35 cellular contexts compared by ENCODE assay signal in the genomic region with DNA sequence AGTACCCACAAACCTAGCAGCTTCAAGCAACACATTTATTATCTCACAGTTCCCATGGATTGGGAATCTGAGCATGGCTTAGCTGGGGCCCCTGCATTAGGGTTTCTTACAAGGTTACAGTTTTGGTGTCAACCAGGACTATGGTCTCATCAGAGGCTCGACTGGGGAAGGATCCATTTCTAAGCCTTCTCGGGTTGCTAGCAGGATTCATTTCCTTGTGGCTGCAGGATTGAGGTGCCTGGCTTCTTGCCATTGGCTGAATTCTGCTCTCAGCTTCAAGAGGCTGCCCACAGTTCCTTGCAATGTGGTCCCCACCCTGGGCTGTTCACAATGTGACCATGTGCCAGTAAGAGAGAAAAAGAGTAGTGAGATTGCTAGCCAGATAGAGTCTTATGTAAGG. TPM values are rescaled to one million over a fixed set of nuclear protein-coding genes. Genes with fewer than 3 reads are reported as not detected.
"Had no signal": no experiment of that assay in that cellular context is flagged by ENCODE, and none has a peak within 500 bp of the region (broad histone marks: within the 10 kb centered on the region; RNA-seq: fewer than 3 reads in every experiment).

No MANE protein-coding gene starts in this region.

- ATAC-seq: naive thymus-derived CD4-positive, alpha-beta T cell; natural killer cell; pancreas; psoas muscle; right cardiac atrium; sciatic nerve; stimulated activated memory B cell treated with anti-CD40 and anti-IgM and Interleukin-4, amounts not matched to agents 10 μg/mL and 1 μg/mL and 100 μg/mL, for 72 hours; stimulated activated naive CD8-positive, alpha-beta T cell treated with anti-CD3 and anti-CD28 coated beads, Interleukin-15, amount 100 ng/mL, for 72 hours; stimulated activated naive CD8-positive, alpha-beta T cell treated with anti-CD3 and anti-CD28 coated beads, Interleukin-15, Interleukin-2, amounts not matched to agents 100 U/mL and 50 U/mL, for 24 hours; upper lobe of right lung had no signal

- H3K4me2 ChIP-seq: neural progenitor cell, smooth muscle cell had no signal

- H3K36me3 ChIP-seq: neural progenitor cell, neutrophil, pancreas, spleen, suprapubic skin, tibial artery, transverse colon, upper lobe of right lung, uterus had no signal

- FAIRE-seq: pancreas had no signal

- H3K27ac ChIP-seq: neural progenitor cell, neutrophil, pancreas, psoas muscle, skin epidermis, spleen, suprapubic skin, testis, tibial artery, transverse colon, upper lobe of right lung, uterus had no signal

- H3K9ac ChIP-seq: neural progenitor cell had no signal

- H3K4me3 ChIP-seq: neural progenitor cell, pancreas, psoas muscle, skin epidermis, smooth muscle cell, spleen, suprapubic skin, testis, tibial artery, transverse colon, upper lobe of right lung, uterus had no signal

- H3K4me1 ChIP-seq: pancreas, psoas muscle, spleen, testis, transverse colon, upper lobe of right lung, uterus had no signal

- DNase-seq: naive thymus-derived CD4-positive, alpha-beta T cell; natural killer cell; nucleus accumbens; pancreas; psoas muscle; right cardiac atrium; spleen; stimulated activated CD4-positive, alpha-beta T cell treated with anti-CD3 and anti-CD28 coated beads, Interleukin-12 subunit alpha, Interleukin-12 subunit beta, amount 100 ng/mL, for 4 hours; stimulated activated CD4-positive, alpha-beta T cell treated with anti-CD3 and anti-CD28 coated beads, Interleukin-1b, Interleukin-23, amount 100 ng/mL, for 48 hours; stimulated activated CD4-positive, alpha-beta T cell treated with anti-CD3 and anti-CD28 coated beads, Interleukin-4, amount 100 ng/mL, for 1 hour; stimulated activated CD4-positive, alpha-beta T cell treated with anti-CD3 and anti-CD28 coated beads, Interleukin-4, amount 100 ng/mL, for 4 hours; stimulated activated CD8-positive, alpha-beta memory T cell treated with anti-CD3 and anti-CD28 coated beads, Interleukin-4, amount 100 ng/mL, for 48 hours; stimulated activated naive CD4-positive, alpha-beta T cell; stimulated activated naive CD8-positive, alpha-beta T cell treated with anti-CD3 and anti-CD28 coated beads, Interleukin-15, amount 100 ng/mL, for 72 hours; stimulated activated naive CD8-positive, alpha-beta T cell treated with anti-CD3 and anti-CD28 coated beads, Interleukin-15, Interleukin-2, amounts not matched to agents 100 U/mL and 50 U/mL, for 24 hours; substantia nigra; testis; tibial artery; transverse colon; upper lobe of right lung; uterus had no signal

- H3K27me3 ChIP-seq: pancreas, testis had no signal

- H2AFZ ChIP-seq: neural progenitor cell had no signal

- H3K9me3 ChIP-seq: neutrophil, pancreas, suprapubic skin, testis had no signal

RNA-seq across cellular contexts. Expression of gene ZNRF4, which starts 26.7 kb away (rescaled TPM):
- total RNA-seq: naive thymus-derived CD4-positive, alpha-beta T cell; natural killer cell; omental fat pad; osteocyte; pancreas; progenitor cell of endocrine pancreas; psoas muscle; renal cortical epithelial cell; right cardiac atrium; sciatic nerve; smooth muscle cell; spleen; suprapubic skin; transverse colon; upper lobe of right lung; urinary bladder; uterus had no signal
- polyA plus RNA-seq: naive thymus-derived CD4-positive, alpha-beta T cell; neural cell; pancreas; psoas muscle; right cardiac atrium; smooth muscle cell; spleen; thymus; urinary bladder had no signal
